In the genomic region with DNA sequence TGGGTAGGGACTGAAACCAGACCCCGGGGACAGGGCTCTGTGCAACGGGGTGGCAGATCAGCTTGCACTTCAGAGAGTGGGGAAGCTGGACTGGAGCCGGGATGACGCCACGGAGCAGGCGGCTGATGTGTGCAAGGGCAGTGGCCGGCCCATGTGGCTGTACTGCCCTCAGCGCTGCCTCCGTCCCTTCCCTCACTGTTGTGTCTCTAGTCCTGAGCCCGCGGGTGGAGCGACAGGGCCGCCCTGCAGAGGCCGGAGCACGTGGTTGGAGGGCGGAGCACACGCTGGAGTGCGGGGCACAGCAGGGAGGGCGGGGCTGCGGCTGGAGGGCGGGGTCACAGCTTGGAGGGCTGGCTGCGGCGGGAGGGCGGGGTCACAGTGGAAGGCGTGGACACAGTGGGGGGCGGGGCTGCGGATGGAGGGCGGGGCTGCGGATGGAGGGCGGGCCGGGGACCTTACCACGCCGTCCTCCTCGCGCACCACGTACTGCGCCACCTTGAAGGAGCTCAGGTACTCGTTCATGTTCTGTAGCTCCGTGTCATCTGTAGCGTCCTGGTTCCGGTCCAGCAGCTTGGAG, we compare ENCODE assay signal across 8 cellular contexts. TPM values are rescaled to one million over a fixed set of nuclear protein-coding genes. Genes with fewer than 3 reads are reported as not detected.
DNase-seq lines count a peak whose midpoint lies in the region; ATAC-seq, FAIRE-seq and TF ChIP-seq lines count a peak whose summit lies in the region.
"Had no signal": no experiment of that assay in that cellular context is flagged by ENCODE, and none has a peak within 500 bp of the region (broad histone marks: within the 10 kb centered on the region; RNA-seq: fewer than 3 reads in every experiment).

No MANE protein-coding gene starts in this region.

- TF ChIP-seq POLR2A in adrenal gland (IDR thresholded peaks at IDR 0.05): no peak

- peaks cover 9% of the 10 kb centered on the region for H3K9me3 Mint-ChIP-seq in type B pancreatic cell

- H3K4me3 Mint-ChIP-seq in T-helper 17 cell (no peak overlapping the region), type B pancreatic cell (no peak overlapping the region)
- H3K4me3 Mint-ChIP-seq: brain had no signal

- H3K9ac ChIP-seq in HUES48 (ENCODE audit: low read depth, low read length) (no peak overlapping the region), iPS-15b (ENCODE audit: low read depth, low read length) (no peak overlapping the region)

- H3K4me1 ChIP-seq in HUES48 (ENCODE audit: control insufficient read depth, insufficient read depth, low read length) (peaks cover 2% of the 10 kb centered on the region; the same call in 1 of the 2 replicates), adrenal gland (replicated peaks in 1 of 2) (peaks cover 0 to 4% of the 10 kb centered on the region in 2 donors), iPS-15b (ENCODE audit: control insufficient read depth, insufficient read depth, low read length) (no peaks in the 10 kb centered on the region)

- H3K36me3 Mint-ChIP-seq in T-helper 17 cell (ENCODE audit: low read depth) (peaks cover 2% of the 10 kb centered on the region), type B pancreatic cell (no peaks in the 10 kb centered on the region)

- no peak overlapping the region for H3K27ac ChIP-seq in HUES48 (ENCODE audit: low read depth, low read length)
- H3K27ac ChIP-seq in adrenal gland: no peak overlapping the region

- WGBS in adrenal gland, 4 donors: 9 to 31% (median 17%) methylated on average over 14 to 39 of the region's 41 CpGs

- no peaks in the 10 kb centered on the region for H3K36me3 ChIP-seq in HUES48 (ENCODE audit: control insufficient read depth, insufficient read depth, low read length)
- H3K36me3 ChIP-seq in adrenal gland (replicated peaks in 1 of 2): no peaks in the 10 kb centered on the region
- H3K36me3 ChIP-seq in iPS-15b (ENCODE audit: control insufficient read depth, insufficient read depth, low read length): no peaks in the 10 kb centered on the region

- H3K27ac Mint-ChIP-seq in T-helper 17 cell: no peak overlapping the region
- H3K27ac Mint-ChIP-seq in type B pancreatic cell: no peak overlapping the region
- H3K27ac Mint-ChIP-seq: brain had no signal

- peaks cover 8% of the 10 kb centered on the region for H3K27me3 ChIP-seq in HUES48 (ENCODE audit: control insufficient read depth, insufficient read depth, low read length)
- no peaks in the 10 kb centered on the region for H3K27me3 ChIP-seq in adrenal gland
- H3K27me3 ChIP-seq in iPS-15b (ENCODE audit: control insufficient read depth, insufficient read depth, low read length): peaks cover 7% of the 10 kb centered on the region

- no peak for TF ChIP-seq CTCF in adrenal gland (IDR thresholded peaks at IDR 0.05)
- no peak for TF ChIP-seq CTCF in type B pancreatic cell (conservative IDR thresholded peaks at IDR 0.05)

- ATAC-seq in T-helper 17 cell: peak; percentile 95

- peaks cover 12% of the 10 kb centered on the region for H3K4me1 Mint-ChIP-seq in T-helper 17 cell
- H3K4me1 Mint-ChIP-seq in type B pancreatic cell (ENCODE audit: unreplicated experiment): no peaks in the 10 kb centered on the region
- H3K4me1 Mint-ChIP-seq: brain had no signal

- FAIRE-seq in HTR-8/SVneo (lab: Jason Lieb, UNC): no peak

- intact Hi-C loops in adrenal gland (cut with DNase I): no loop called here

- DNase-seq in T-helper 17 cell (peak; percentile 56 to 69 (median 56)), adrenal gland (peak; percentile 74 to 87 (median 79)), HTR-8/SVneo (ENCODE audit: insufficient read length, low spot score) (no peak), type B pancreatic cell (ENCODE audit: extremely low spot score, unreplicated experiment) (no peak)
- DNase-seq in stimulated activated CD4-positive, alpha-beta T cell treated with anti-CD3 and anti-CD28 coated beads, Interleukin-15, amount 100 ng/mL, for 48 hours (ENCODE audit: low read depth in 2 of 2): peak; percentile 71 to 74

- H3K27me3 Mint-ChIP-seq in T-helper 17 cell (peaks cover 5% of the 10 kb centered on the region), type B pancreatic cell (peaks cover 15% of the 10 kb centered on the region)

- H3K9me3 ChIP-seq in HUES48 (ENCODE audit: control insufficient read depth, insufficient read depth, low read length) (no peaks in the 10 kb centered on the region), T-helper 17 cell (ENCODE audit: control insufficient read depth, low read length, poor library complexity, severe bottlenecking) (no peaks in the 10 kb centered on the region), adrenal gland (replicated peaks in 1 of 3) (no peaks in the 10 kb centered on the region), iPS-15b (ENCODE audit: control insufficient read depth, insufficient read depth, low read length) (no peaks in the 10 kb centered on the region)

- peak overlapping the region; percentile 32; the same call in 1 of the 2 replicates for H3K4me3 ChIP-seq in HUES48 (ENCODE audit: low read depth, low read length)
- no peak overlapping the region for H3K4me3 ChIP-seq in adrenal gland
- peak overlapping the region; percentile 9 for H3K4me3 ChIP-seq in iPS-15b (ENCODE audit: low read depth, low read length)

RNA-seq across cellular contexts. Expression of gene CHD5, which starts 52.4 kb away (rescaled TPM):
- total RNA-seq in T-helper 17 cell: under 1 TPM; 0.12 to 0.63 TPM
- total RNA-seq in adrenal gland: 1 to 10 TPM in 3 of 8 donors, under 1 TPM in 3, not detected in 2; 0.07 to 8.9 (median 1.4) TPM
- 10 to 100 TPM in 1 of 3 donors, 1 to 10 TPM in 2; 1.8 to 56.5 (median 4.9) TPM for polyA plus RNA-seq in adrenal gland
- total RNA-seq in type B pancreatic cell (ENCODE audit: low replicate concordance): 0.70 and 3.0 TPM in 2 replicates

Comparison
In these comparisons a context has a peak if more than half of its experiments do, and no peak if none do; other contexts are left out.
1. H3K4me3 ChIP-seq: peak in HUES48 (single experiment) and iPS-15b (single experiment); none in adrenal gland (0 of 4).
2. DNase-seq: peak in T-helper 17 cell (3 of 3), adrenal gland (7 of 7) and stimulated activated CD4-positive, alpha-beta T cell treated with anti-CD3 and anti-CD28 coated beads, Interleukin-15, amount 100 ng/mL, for 48 hours (2 of 2); none in HTR-8/SVneo (single experiment) and type B pancreatic cell (single experiment).